Comparison of ENCODE assay signal across 1 cellular context in genomic region chr4:24472514-24473308, GRCh38.
A peak's percentile ranks its signal among the peaks of the same experiment; 100 is the strongest.
TF ChIP-seq lines count a peak whose summit lies in the region.

No MANE protein-coding gene starts in this region.

TF ChIP-seq in WTC11, 78 proteins besides CTCF, POLR2A, EP300 and RAD21 (continued from another document):
- peak; percentile 91 for TF ChIP-seq USF2 (CRISPR knock-in tag; IDR thresholded peaks at IDR 0.05)
- TF ChIP-seq ZNF416 (CRISPR knock-in tag; IDR thresholded peaks at IDR 0.05): 0 out of 2 replicates have a peak, but pooled peaks have one; percentile 4
- TF ChIP-seq HMGXB4 (CRISPR knock-in tag; IDR thresholded peaks at IDR 0.05): peak; percentile 93
- TF ChIP-seq ATF2 (CRISPR knock-in tag; IDR thresholded peaks at IDR 0.05; ENCODE audit: borderline replicate concordance, low read depth): no peak
- no peak for TF ChIP-seq GTF2I (CRISPR knock-in tag; conservative IDR thresholded peaks at IDR 0.05)
- TF ChIP-seq NFE2L1 (CRISPR knock-in tag; IDR thresholded peaks at IDR 0.05): no peak
- TF ChIP-seq ZBTB43 (CRISPR knock-in tag; IDR thresholded peaks at IDR 0.05): peak; percentile 100
- no peak for TF ChIP-seq ZNF317 (CRISPR knock-in tag; IDR thresholded peaks at IDR 0.05; ENCODE audit: borderline replicate concordance, low read depth)
- peak; percentile 63; the same call in 1 of the 2 replicates for TF ChIP-seq SP1 (CRISPR knock-in tag; conservative IDR thresholded peaks at IDR 0.05)
- no peak for TF ChIP-seq NFATC4 (CRISPR knock-in tag; IDR thresholded peaks at IDR 0.05)
- TF ChIP-seq MXD4 (CRISPR knock-in tag; IDR thresholded peaks at IDR 0.05; ENCODE audit: borderline replicate concordance): peak; percentile 59; the same call in 1 of the 2 replicates
- TF ChIP-seq ZNF263 (CRISPR knock-in tag; IDR thresholded peaks at IDR 0.05; ENCODE audit: low read depth): peak; percentile 92
- 0 out of 2 replicates have a peak, but pooled peaks have one; percentile 56 for TF ChIP-seq SMAD3 (CRISPR knock-in tag; IDR thresholded peaks at IDR 0.05; ENCODE audit: borderline replicate concordance)
- peak; percentile 45; the same call in 1 of the 2 replicates for TF ChIP-seq IRF1 (CRISPR knock-in tag; IDR thresholded peaks at IDR 0.05)
- TF ChIP-seq RELA (CRISPR knock-in tag; IDR thresholded peaks at IDR 0.05; ENCODE audit: borderline replicate concordance): no peak
- TF ChIP-seq CBFB (CRISPR knock-in tag; IDR thresholded peaks at IDR 0.05; ENCODE audit: low read depth): 0 out of 2 replicates have a peak, but pooled peaks have one; percentile 48
- TF ChIP-seq FOXJ3 (CRISPR knock-in tag; IDR thresholded peaks at IDR 0.05; ENCODE audit: borderline replicate concordance): no peak
- peak; percentile 69; the same call in 1 of the 2 replicates for TF ChIP-seq FOXP1 (CRISPR knock-in tag; IDR thresholded peaks at IDR 0.05; ENCODE audit: borderline replicate concordance)
- no peak for TF ChIP-seq RORB (CRISPR knock-in tag; IDR thresholded peaks at IDR 0.05)
